In the genomic region with DNA sequence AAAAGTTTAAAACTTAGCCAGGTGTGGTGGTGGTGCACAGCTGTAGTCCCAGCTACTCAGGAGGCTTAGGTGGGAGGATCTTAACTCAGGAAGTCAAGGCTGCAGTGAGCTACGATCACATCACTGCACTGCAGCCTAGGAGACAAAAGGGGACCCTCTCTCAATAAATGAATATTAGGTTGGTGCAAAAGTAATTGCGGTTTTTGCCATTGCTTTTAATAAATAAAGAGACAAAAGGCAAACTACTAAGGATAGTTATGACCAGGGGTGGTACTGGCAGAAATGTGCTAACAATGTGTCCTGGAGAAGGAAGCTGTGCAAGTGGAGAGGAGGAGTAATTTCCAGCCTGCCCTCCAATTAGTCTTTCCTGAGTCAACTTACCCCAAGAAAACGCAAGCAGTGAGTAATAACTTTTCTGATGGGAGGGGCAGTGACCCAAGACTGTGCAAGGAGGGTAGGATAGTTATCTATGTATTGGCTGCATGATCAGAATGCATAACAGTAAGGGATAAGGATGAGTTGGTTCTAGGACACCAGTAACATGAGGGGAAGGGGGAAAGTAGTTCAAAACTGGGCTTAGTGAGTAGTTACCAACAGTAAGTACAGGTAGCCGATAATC, we compare ENCODE assay signal across 8 cellular contexts. TPM values are rescaled to one million over a fixed set of nuclear protein-coding genes. Genes with fewer than 3 reads are reported as not detected.
DNase-seq lines count a peak whose midpoint lies in the region; ATAC-seq, FAIRE-seq and TF ChIP-seq lines count a peak whose summit lies in the region.

No MANE protein-coding gene starts in this region.

- H3K9me3 Mint-ChIP-seq in activated T-helper 2 cell treated with anti-CD3 and anti-CD28 coated beads, Interferon-gamma antibody, Interleukin-2, Interleukin-4, amounts not matched to agents 10 μg/mL and 5 μg/mL and 100 μg/mL, durations not matched to agents 14 hours and 24 hours and 36 hours = no peaks in the 10 kb centered on the region

- FAIRE-seq in frontal cortex (lab: Jason Lieb, UNC) = no peak

- H3K9ac ChIP-seq in iPS-15b (ENCODE audit: low read depth, low read length) = peak overlapping the region; percentile 55

- no peak overlapping the region for H3K27ac ChIP-seq in tibial artery

- H3K4me3 Mint-ChIP-seq in activated T-helper 2 cell treated with anti-CD3 and anti-CD28 coated beads, Interferon-gamma antibody, Interleukin-2, Interleukin-4, amounts not matched to agents 10 μg/mL and 5 μg/mL and 100 μg/mL, durations not matched to agents 14 hours and 24 hours and 36 hours (ENCODE audit: low read depth) = peak overlapping the region; percentile 89

- intact Hi-C loops in Right ventricle myocardium superior (cut with DNase I) = loop anchor here (5.0 kb wide), 1 partner anchor 42 kb away; no protein-coding TSS in a partner anchor
- intact Hi-C loops in left ventricle myocardium superior (cut with micrococcal nuclease) = no loop called here
- intact Hi-C loops in activated T-helper 2 cell treated with anti-CD3 and anti-CD28 coated beads, Interferon-gamma antibody, Interleukin-2, Interleukin-4, amounts not matched to agents 10 μg/mL and 5 μg/mL and 100 μg/mL, durations not matched to agents 14 hours and 24 hours and 36 hours (cut with micrococcal nuclease) = loop anchor here (2.0 kb wide), 1 partner anchor 38 kb away; no protein-coding TSS in a partner anchor
- intact Hi-C loops in tibial artery (cut with DNase I; ENCODE audit: low total_unique reads) = no loop called here

- H3K36me3 ChIP-seq in iPS-15b (ENCODE audit: control insufficient read depth, insufficient read depth, low read length) (no peaks in the 10 kb centered on the region), tibial artery (no peaks in the 10 kb centered on the region)

- TF ChIP-seq CTCF in tibial artery (IDR thresholded peaks at IDR 0.05) = no peak

- no peak for DNase-seq in Right ventricle myocardium superior
- no peak for DNase-seq in left ventricle myocardium superior
- no peak for DNase-seq in activated T-helper 2 cell treated with anti-CD3 and anti-CD28 coated beads, Interferon-gamma antibody, Interleukin-2, Interleukin-4, amounts not matched to agents 10 μg/mL and 5 μg/mL and 100 μg/mL, durations not matched to agents 14 hours and 24 hours and 36 hours (ENCODE audit: low spot score)
- no peak for DNase-seq in tibial artery
- no peak for DNase-seq in frontal cortex (ENCODE audit: low spot score in 2 of 2)
- DNase-seq in NCI-H2029 treated with DMSO at 0.1 percent for 48 hours (lab: John Stamatoyannopoulos, UW) = no peak

- peaks cover 34% of the 10 kb centered on the region for H3K4me1 Mint-ChIP-seq in activated T-helper 2 cell treated with anti-CD3 and anti-CD28 coated beads, Interferon-gamma antibody, Interleukin-2, Interleukin-4, amounts not matched to agents 10 μg/mL and 5 μg/mL and 100 μg/mL, durations not matched to agents 14 hours and 24 hours and 36 hours (ENCODE audit: low read depth)

- H3K9me3 ChIP-seq in iPS-15b (ENCODE audit: control insufficient read depth, insufficient read depth, low read length) (no peaks in the 10 kb centered on the region), tibial artery (no peaks in the 10 kb centered on the region)

- H3K4me3 ChIP-seq in iPS-15b (ENCODE audit: low read depth, low read length) = peak overlapping the region; percentile 77
- H3K4me3 ChIP-seq in tibial artery = peak overlapping the region; percentile 68 to 84

- H3K4me1 ChIP-seq in iPS-15b (ENCODE audit: control insufficient read depth, insufficient read depth, low read length) (no peaks in the 10 kb centered on the region), tibial artery (peaks cover 0 to 17% (median 12%) of the 10 kb centered on the region in 4 donors)

- no peak overlapping the region for H3K27ac Mint-ChIP-seq in activated T-helper 2 cell treated with anti-CD3 and anti-CD28 coated beads, Interferon-gamma antibody, Interleukin-2, Interleukin-4, amounts not matched to agents 10 μg/mL and 5 μg/mL and 100 μg/mL, durations not matched to agents 14 hours and 24 hours and 36 hours

- peaks cover 6% of the 10 kb centered on the region for H3K36me3 Mint-ChIP-seq in activated T-helper 2 cell treated with anti-CD3 and anti-CD28 coated beads, Interferon-gamma antibody, Interleukin-2, Interleukin-4, amounts not matched to agents 10 μg/mL and 5 μg/mL and 100 μg/mL, durations not matched to agents 14 hours and 24 hours and 36 hours (ENCODE audit: low read depth)

- peaks cover 2% of the 10 kb centered on the region for H3K27me3 Mint-ChIP-seq in activated T-helper 2 cell treated with anti-CD3 and anti-CD28 coated beads, Interferon-gamma antibody, Interleukin-2, Interleukin-4, amounts not matched to agents 10 μg/mL and 5 μg/mL and 100 μg/mL, durations not matched to agents 14 hours and 24 hours and 36 hours (ENCODE audit: low read depth)

- peak; percentile 1 for ATAC-seq in Right ventricle myocardium superior (ENCODE audit: poor library complexity)
- no peak for ATAC-seq in left ventricle myocardium superior
- ATAC-seq in HG03342 (IDR thresholded peaks at IDR 0.05; ENCODE audit: unreplicated experiment) = no peak

- H3K27me3 ChIP-seq in iPS-15b (ENCODE audit: control insufficient read depth, insufficient read depth, low read length) = peaks cover 3% of the 10 kb centered on the region
- no peaks in the 10 kb centered on the region for H3K27me3 ChIP-seq in tibial artery

RNA-seq across cellular contexts. Expression of gene EXOC6B, which starts 1.5 kb away (rescaled TPM):
- total RNA-seq in Right ventricle myocardium superior = 96.9 TPM
- total RNA-seq in left ventricle myocardium superior = 122 TPM
- total RNA-seq in activated T-helper 2 cell treated with anti-CD3 and anti-CD28 coated beads, Interferon-gamma antibody, Interleukin-2, Interleukin-4, amounts not matched to agents 10 μg/mL and 5 μg/mL and 100 μg/mL, durations not matched to agents 14 hours and 24 hours and 36 hours = 9.3 and 9.4 TPM in 2 replicates
- 232 TPM for total RNA-seq in frontal cortex

Comparison
In these comparisons a context has a peak if more than half of its experiments do, and no peak if none do; other contexts are left out.
1. intact Hi-C loops: an anchor here in Right ventricle myocardium superior (5.0 kb wide) and activated T-helper 2 cell treated with anti-CD3 and anti-CD28 coated beads, Interferon-gamma antibody, Interleukin-2, Interleukin-4, amounts not matched to agents 10 μg/mL and 5 μg/mL and 100 μg/mL, durations not matched to agents 14 hours and 24 hours and 36 hours (2.0 kb wide); none called in left ventricle myocardium superior and tibial artery.